8 cellular contexts compared by ENCODE assay signal in the genomic region with DNA sequence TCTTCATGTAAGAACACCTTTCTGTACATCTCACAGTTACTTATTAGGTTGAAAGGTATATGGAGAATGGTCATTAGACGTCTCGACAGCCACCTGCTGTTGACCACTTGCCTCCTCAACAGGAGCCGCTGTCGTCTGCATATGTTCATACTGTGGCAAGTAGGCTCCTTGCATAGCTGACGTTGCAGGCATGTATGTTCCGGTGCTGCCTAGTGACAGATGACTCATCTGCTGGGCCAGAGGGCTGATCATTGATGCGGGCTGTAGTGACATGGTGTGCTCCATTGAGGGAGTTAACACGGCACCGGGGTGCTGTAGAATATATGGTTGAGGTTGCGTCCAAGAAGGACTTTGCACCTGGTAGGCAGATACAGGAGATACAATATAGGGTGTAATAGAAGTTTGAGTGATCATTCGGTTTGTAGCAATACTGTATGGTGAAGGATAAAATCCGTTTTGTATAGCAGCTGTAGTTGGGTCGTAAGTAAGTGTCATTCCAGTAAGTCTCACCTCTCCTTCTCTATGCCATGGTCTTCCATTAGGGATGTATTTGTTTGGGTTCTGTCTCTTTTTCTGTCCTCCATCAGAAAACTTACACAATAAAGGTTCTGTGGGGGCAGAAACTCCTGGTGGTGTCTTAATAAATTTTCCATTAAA. TPM values are rescaled to one million over a fixed set of nuclear protein-coding genes. Genes with fewer than 3 reads are reported as not detected.
DNase-seq lines count a peak whose midpoint lies in the region; ATAC-seq, FAIRE-seq and TF ChIP-seq lines count a peak whose summit lies in the region.
"Not testable (repeated sequence)": the region's sequence is repeated elsewhere in the genome, so short reads cannot be mapped to it uniquely, and the experiment has no call there.

No MANE protein-coding gene starts in this region.

- 87 to 90% methylated on average over 13 of the region's 13 CpGs for WGBS in pancreas, 2 donors

- DNase-seq in CD14-positive monocyte (ENCODE audit: low spot score) (peak; percentile 86), LHCN-M2 (ENCODE audit: low read depth) (peak; percentile 8), RPMI8226 (peak; percentile 81), germinal center (ENCODE audit: low spot score) (peak; percentile 53), pancreas (peak in 1 of 6 donors; percentile 24)
- peak; percentile 4 for DNase-seq in activated T-helper 1 cell treated with anti-CD3 and anti-CD28 coated beads, Interleukin-12 subunit alpha, Interleukin-12 subunit beta, Interleukin-2, Interleukin-4 antibody, amounts not matched to agents 30 ng/mL and 10 ng/mL and 1 ng/mL, durations not matched to agents 14 hours and 24 hours and 36 hours (ENCODE audit: low spot score)

- not testable (repeated sequence) for H3K27me3 ChIP-seq in pancreas

- TF ChIP-seq CTCF in CD14-positive monocyte (IDR thresholded peaks at IDR 0.05), result peak; percentile 15
- TF ChIP-seq CTCF in pancreas (IDR thresholded peaks at IDR 0.05), result not testable (repeated sequence)

- FAIRE-seq in pancreas (lab: Jason Lieb, UNC), result not testable (repeated sequence)

- H3K27ac Mint-ChIP-seq in CD14-positive monocyte, result peak overlapping the region; percentile 81 to 96 (median 93)
- peak overlapping the region; percentile 61 for H3K27ac Mint-ChIP-seq in activated T-helper 1 cell treated with anti-CD3 and anti-CD28 coated beads, Interleukin-12 subunit alpha, Interleukin-12 subunit beta, Interleukin-2, Interleukin-4 antibody, amounts not matched to agents 30 ng/mL and 10 ng/mL and 1 ng/mL, durations not matched to agents 14 hours and 24 hours and 36 hours

- H3K9me3 Mint-ChIP-seq in CD14-positive monocyte; activated T-helper 1 cell treated with anti-CD3 and anti-CD28 coated beads, Interleukin-12 subunit alpha, Interleukin-12 subunit beta, Interleukin-2, Interleukin-4 antibody, amounts not matched to agents 30 ng/mL and 10 ng/mL and 1 ng/mL, durations not matched to agents 14 hours and 24 hours and 36 hours: not testable (repeated sequence)

- not testable (repeated sequence) for H3K36me3 ChIP-seq in pancreas

- H3K36me3 Mint-ChIP-seq in CD14-positive monocyte, result peaks cover 43 to 66% of the 10 kb centered on the region in 2 donors
- not testable (repeated sequence) for H3K36me3 Mint-ChIP-seq in activated T-helper 1 cell treated with anti-CD3 and anti-CD28 coated beads, Interleukin-12 subunit alpha, Interleukin-12 subunit beta, Interleukin-2, Interleukin-4 antibody, amounts not matched to agents 30 ng/mL and 10 ng/mL and 1 ng/mL, durations not matched to agents 14 hours and 24 hours and 36 hours (ENCODE audit: low read depth)

- H3K27me3 Mint-ChIP-seq in CD14-positive monocyte (ENCODE audit: low read depth in 3 of 3), result not testable (repeated sequence)
- peaks cover 16% of the 10 kb centered on the region for H3K27me3 Mint-ChIP-seq in activated T-helper 1 cell treated with anti-CD3 and anti-CD28 coated beads, Interleukin-12 subunit alpha, Interleukin-12 subunit beta, Interleukin-2, Interleukin-4 antibody, amounts not matched to agents 30 ng/mL and 10 ng/mL and 1 ng/mL, durations not matched to agents 14 hours and 24 hours and 36 hours (ENCODE audit: insufficient read depth)

- not testable (repeated sequence) for H3K4me3 ChIP-seq in pancreas

- H3K27ac ChIP-seq in pancreas, result not testable (repeated sequence)

- ATAC-seq in GM18907 (IDR thresholded peaks at IDR 0.05; ENCODE audit: unreplicated experiment) (peak; percentile 81), HG02798 (IDR thresholded peaks at IDR 0.05; ENCODE audit: poor library complexity, unreplicated experiment) (peak; percentile 91), pancreas (peak in 3 of 4 donors; percentile 14 to 71 (median 55))

- not testable (repeated sequence) for H3K9me3 ChIP-seq in pancreas

- intact Hi-C loops in CD14-positive monocyte (cut with micrococcal nuclease), result loop anchor here in 1 of 2 donors (10.0 kb wide), 1 partner anchor 89 kb away; no protein-coding TSS in a partner anchor
- intact Hi-C loops in activated T-helper 1 cell treated with anti-CD3 and anti-CD28 coated beads, Interleukin-12 subunit alpha, Interleukin-12 subunit beta, Interleukin-2, Interleukin-4 antibody, amounts not matched to agents 30 ng/mL and 10 ng/mL and 1 ng/mL, durations not matched to agents 14 hours and 24 hours and 36 hours (cut with micrococcal nuclease), result loop anchor here (2.0 kb wide), 1 partner anchor 103 kb away; a partner anchor contains a TSS
- intact Hi-C loops in pancreas (cut with DNase I), result not testable (repeated sequence)

- not testable (repeated sequence) for H3K4me1 ChIP-seq in pancreas

- peak overlapping the region; percentile 17 to 75 for H3K4me3 Mint-ChIP-seq in CD14-positive monocyte
- peak overlapping the region; percentile 77 for H3K4me3 Mint-ChIP-seq in activated T-helper 1 cell treated with anti-CD3 and anti-CD28 coated beads, Interleukin-12 subunit alpha, Interleukin-12 subunit beta, Interleukin-2, Interleukin-4 antibody, amounts not matched to agents 30 ng/mL and 10 ng/mL and 1 ng/mL, durations not matched to agents 14 hours and 24 hours and 36 hours

- H3K4me1 Mint-ChIP-seq in CD14-positive monocyte, result peaks cover 48% of the 10 kb centered on the region
- H3K4me1 Mint-ChIP-seq in activated T-helper 1 cell treated with anti-CD3 and anti-CD28 coated beads, Interleukin-12 subunit alpha, Interleukin-12 subunit beta, Interleukin-2, Interleukin-4 antibody, amounts not matched to agents 30 ng/mL and 10 ng/mL and 1 ng/mL, durations not matched to agents 14 hours and 24 hours and 36 hours (ENCODE audit: low read depth), result peaks cover 11% of the 10 kb centered on the region

RNA-seq across cellular contexts. Expression of a gene that starts 45.2 kb away (rescaled TPM):
- polyA plus RNA-seq in CD14-positive monocyte, result 10 to 100 TPM; 56.9 to 59.7 TPM
- total RNA-seq in LHCN-M2 (2014; rRNA removed), result 0.63 and 1.3 TPM in 2 replicates
- 0.09 TPM for polyA plus RNA-seq in LHCN-M2 (2012)
- 3.2 TPM in 2 replicates for total RNA-seq in activated T-helper 1 cell treated with anti-CD3 and anti-CD28 coated beads, Interleukin-12 subunit alpha, Interleukin-12 subunit beta, Interleukin-2, Interleukin-4 antibody, amounts not matched to agents 30 ng/mL and 10 ng/mL and 1 ng/mL, durations not matched to agents 14 hours and 24 hours and 36 hours
- total RNA-seq in pancreas, result 1 to 10 TPM in 4 of 6 donors, under 1 TPM in 2; 0.55 to 5.3 (median 1.8) TPM
- 1 to 10 TPM; 1.1 TPM for polyA plus RNA-seq in pancreas
